Comparison of ENCODE assay signal across 14 cellular contexts in genomic region chr7:159126496-159127345, GRCh38. TPM values are rescaled to one million over a fixed set of nuclear protein-coding genes. Genes with fewer than 3 reads are reported as not detected.
"Had no signal": no experiment of that assay in that cellular context is flagged by ENCODE, and none has a peak within 500 bp of the region (broad histone marks: within the 10 kb centered on the region; RNA-seq: fewer than 3 reads in every experiment).

No MANE protein-coding gene starts in this region.

- H3K4me3 ChIP-seq: adrenal gland, transverse colon had no signal

- DNase-seq: activated CD4-positive, alpha-beta T cell treated with anti-CD3 and anti-CD28 coated beads, Interleukin-2, amount 10 ng/mL, durations not matched to agents 7 days and 5 days; activated naive CD4-positive, alpha-beta T cell; activated T-cell treated with anti-CD3 and anti-CD28 coated beads, Interleukin-2, amount 50 U/mL, for 72 hours; adrenal gland; central memory CD4-positive, alpha-beta T cell; erythroblast; hypothalamus; right cardiac atrium; stimulated activated CD4-positive, alpha-beta T cell treated with anti-CD3 and anti-CD28 coated beads, Interleukin-1b, Interleukin-23, amount 100 ng/mL, for 48 hours; substantia nigra; transverse colon had no signal

- H3K36me3 ChIP-seq: adrenal gland, transverse colon had no signal

- H3K4me1 ChIP-seq: adrenal gland, transverse colon had no signal

- H3K9me3 ChIP-seq: adrenal gland, transverse colon had no signal

- H3K27me3 ChIP-seq: transverse colon had no signal

- H3K27ac ChIP-seq: adrenal gland, transverse colon had no signal

- ATAC-seq: activated T-cell treated with anti-CD3 and anti-CD28 coated beads, Interleukin-2, amount 50 U/mL, for 72 hours; left lobe of liver; SK-N-SH treated with all-trans-retinoic acid at 6 μM for 48 hours; stimulated activated memory B cell treated with anti-CD40 and anti-IgM and Interleukin-4, amounts not matched to agents 10 μg/mL and 1 μg/mL and 100 μg/mL, for 72 hours had no signal

RNA-seq across cellular contexts. Expression of gene VIPR2, which starts 17.9 kb away (rescaled TPM):
- total RNA-seq: activated CD4-positive, alpha-beta T cell treated with anti-CD3 and anti-CD28 coated beads, Interleukin-2, amount 10 ng/mL, durations not matched to agents 7 days and 5 days had no signal
